ENCODE assay signal across 24 cellular contexts in genomic region chr20:2374346-2375125, GRCh38. TPM values are rescaled to one million over a fixed set of nuclear protein-coding genes. Genes with fewer than 3 reads are reported as not detected.
DNase-seq lines count a peak whose midpoint lies in the region; ATAC-seq, FAIRE-seq and TF ChIP-seq lines count a peak whose summit lies in the region.
"Had no signal": no experiment of that assay in that cellular context is flagged by ENCODE, and none has a peak within 500 bp of the region (broad histone marks: within the 10 kb centered on the region; RNA-seq: fewer than 3 reads in every experiment).

No MANE protein-coding gene starts in this region.

- no peak for TF ChIP-seq CTCF in bronchial epithelial cell (IDR thresholded peaks at IDR 0.05; ENCODE audit: insufficient read depth, low read length, severe bottlenecking)
- no peak for TF ChIP-seq CTCF in osteoblast (IDR thresholded peaks at IDR 0.05; ENCODE audit: extremely low read depth, low read depth, low read length)
- TF ChIP-seq CTCF in gastrocnemius medialis (IDR thresholded peaks at IDR 0.05 in 4 of 5, conservative IDR thresholded peaks at IDR 0.05 in 1 of 5) = no peak

- ATAC-seq in gastrocnemius medialis = no peak
- ATAC-seq: CD8-positive, alpha-beta T cell; GM12878 had no signal

- H3K36me3 ChIP-seq in bronchial epithelial cell (ENCODE audit: control insufficient read depth, insufficient read depth, low read length) (no peaks in the 10 kb centered on the region), osteoblast (ENCODE audit: insufficient read depth, low read length) (no peaks in the 10 kb centered on the region), gastrocnemius medialis (no peaks in the 10 kb centered on the region)
- H3K36me3 ChIP-seq: BLaER1 had no signal

- TF ChIP-seq POLR2A in gastrocnemius medialis (IDR thresholded peaks at IDR 0.05) = no peak

- no peaks in the 10 kb centered on the region for H4K20me1 ChIP-seq in osteoblast (ENCODE audit: insufficient read depth, low read length)
- H4K20me1 ChIP-seq: BLaER1 had no signal

- H3K4me1 ChIP-seq in osteoblast (ENCODE audit: insufficient read depth, low read length) (no peaks in the 10 kb centered on the region), gastrocnemius medialis (no peaks in the 10 kb centered on the region)
- H3K4me1 ChIP-seq: Caco-2 had no signal

- H3K79me2 ChIP-seq in osteoblast (ENCODE audit: insufficient read depth, low read length) = no peaks in the 10 kb centered on the region

- in situ Hi-C loops in gastrocnemius medialis (cut with MboI; ENCODE audit: low sequenced_read_pairs in 4 of 4) = no loop called here

- no peak overlapping the region for H3K27ac ChIP-seq in osteoblast (ENCODE audit: low read depth, low read length)
- no peak overlapping the region for H3K27ac ChIP-seq in gastrocnemius medialis
- H3K27ac ChIP-seq: 22Rv1, BLaER1, C4-2B, GM23248 had no signal

- peak; percentile 48 for DNase-seq in activated CD8-positive, alpha-beta memory T cell treated with anti-CD3 and anti-CD28 coated beads for 24 hours
- no peak for DNase-seq in activated CD8-positive, alpha-beta memory T cell treated with anti-CD3 and anti-CD28 coated beads, Interleukin-2, amount 50 U/mL, for 4 hours
- no peak for DNase-seq in bronchial epithelial cell (ENCODE audit: low read depth)
- DNase-seq in osteoblast (ENCODE audit: insufficient read length, low spot score, missing footprints) = peak; percentile 19
- no peak for DNase-seq in DMS53 treated with DMSO at 0.1 percent for 48 hours (lab: John Stamatoyannopoulos, UW; ENCODE audit: unreplicated experiment)
- DNase-seq in gastrocnemius medialis = no peak
- DNase-seq: Caco-2; CD4-positive, CD25-positive, alpha-beta regulatory T cell; CD8-positive, alpha-beta T cell; DMS153; DMS79; EL; GDM1; GM23248; H7; HCEC 1CT had no signal

- H3K9me3 ChIP-seq in osteoblast (ENCODE audit: low read depth, low read length) (no peaks in the 10 kb centered on the region), gastrocnemius medialis (no peaks in the 10 kb centered on the region)
- H3K9me3 ChIP-seq: Caco-2 had no signal

- H3K4me3 ChIP-seq in bronchial epithelial cell (ENCODE audit: low read depth, low read length) = no peak overlapping the region
- H3K4me3 ChIP-seq in osteoblast (ENCODE audit: insufficient read depth, low read length) = no peak overlapping the region
- H3K4me3 ChIP-seq in gastrocnemius medialis = no peak overlapping the region
- H3K4me3 ChIP-seq: BLaER1, GM12878, GM23248 had no signal

- intact Hi-C loops in gastrocnemius medialis (cut with DNase I; ENCODE audit: low total_unique reads) = no loop called here

- no peak overlapping the region for H2AFZ ChIP-seq in osteoblast (ENCODE audit: low read length)
- H2AFZ ChIP-seq: GM23248 had no signal

- H3K27me3 ChIP-seq in bronchial epithelial cell (ENCODE audit: control insufficient read depth, insufficient read depth, low read length) (no peaks in the 10 kb centered on the region), osteoblast (ENCODE audit: insufficient read depth, low read length) (peaks cover 3% of the 10 kb centered on the region), gastrocnemius medialis (no peaks in the 10 kb centered on the region)
- H3K27me3 ChIP-seq: BLaER1 had no signal

- FAIRE-seq in bronchial epithelial cell (lab: Jason Lieb, UNC) = peak; percentile 64
- FAIRE-seq: A204.1, GM12878, GM19239, H1 had no signal

- no peak overlapping the region for H3K4me2 ChIP-seq in osteoblast (ENCODE audit: insufficient read depth, low read length)
- H3K4me2 ChIP-seq: BLaER1 had no signal

RNA-seq across cellular contexts. Expression of gene TGM6, which starts 6.2 kb away (rescaled TPM):
- total RNA-seq in bronchial epithelial cell (not detected in 2 replicates), osteoblast (not detected in 2 replicates), gastrocnemius medialis (not detected)
- total RNA-seq: B cell; Caco-2; CD4-positive, CD25-positive, alpha-beta regulatory T cell; CD8-positive, alpha-beta T cell; GM12878; GM23248; H1; H7 had no signal

Comparison
In these comparisons a context has a peak if more than half of its experiments do, and no peak if none do; other contexts are left out.
1. DNase-seq: peak in activated CD8-positive, alpha-beta memory T cell treated with anti-CD3 and anti-CD28 coated beads for 24 hours (single experiment) and osteoblast (single experiment); none in activated CD8-positive, alpha-beta memory T cell treated with anti-CD3 and anti-CD28 coated beads, Interleukin-2, amount 50 U/mL, for 4 hours (single experiment), bronchial epithelial cell (single experiment), DMS53 treated with DMSO at 0.1 percent for 48 hours (single experiment) and gastrocnemius medialis (0 of 2).